15 cellular contexts compared by ENCODE assay signal in the genomic region with DNA sequence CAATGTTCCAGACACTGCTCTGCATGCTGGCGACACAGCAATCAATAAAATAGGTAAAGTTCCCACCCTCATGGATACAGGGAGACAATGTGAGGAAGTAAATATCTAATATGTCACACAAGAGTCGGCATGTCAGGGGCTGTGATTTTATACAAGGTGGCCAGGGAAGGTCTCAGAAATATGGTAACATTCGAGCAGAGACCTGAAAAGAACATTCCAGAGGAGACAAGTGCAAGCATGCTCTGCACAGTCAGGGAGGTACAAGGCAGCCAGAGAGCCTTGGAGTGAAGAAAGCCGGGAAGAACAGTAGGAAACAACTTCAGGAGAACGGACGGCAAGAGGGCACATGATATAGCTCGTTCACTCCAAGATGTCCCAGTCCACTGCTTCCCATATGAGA.
DNase-seq lines count a peak whose midpoint lies in the region; ATAC-seq and TF ChIP-seq lines count a peak whose summit lies in the region.
"Had no signal": no experiment of that assay in that cellular context is flagged by ENCODE, and none has a peak within 500 bp of the region (broad histone marks: within the 10 kb centered on the region; RNA-seq: fewer than 3 reads in every experiment).

No MANE protein-coding gene starts in this region.

- H3K27me3 ChIP-seq in breast epithelium (no peaks in the 10 kb centered on the region), foreskin keratinocyte (no peaks in the 10 kb centered on the region), psoas muscle (ENCODE audit: insufficient read depth in 3 of 3, low read length in 2 of 3) (no peaks in the 10 kb centered on the region)

- no TSS peak for BruUV-seq in MCF 10A (replicated peaks; lab: Mats Ljungman, UMichigan)

- H3K4me1 ChIP-seq in breast epithelium: no peaks in the 10 kb centered on the region
- peaks cover 8% of the 10 kb centered on the region for H3K4me1 ChIP-seq in foreskin keratinocyte
- H3K4me1 ChIP-seq in psoas muscle: peaks cover 30% of the 10 kb centered on the region

- no peak overlapping the region for H3K4me3 ChIP-seq in breast epithelium
- H3K4me3 ChIP-seq in psoas muscle: no peak overlapping the region

- ATAC-seq in foreskin keratinocyte (peak; percentile 69), psoas muscle (no peak)
- ATAC-seq: HepG2 had no signal

- no peak overlapping the region for H3K27ac ChIP-seq in breast epithelium
- H3K27ac ChIP-seq in foreskin keratinocyte: no peak overlapping the region
- peak overlapping the region; percentile 90 for H3K27ac ChIP-seq in psoas muscle
- H3K27ac ChIP-seq: 22Rv1 had no signal

- POLR2A ChIA-PET in MCF 10A (lab: Yijun Ruan, JAX): interaction anchor here (0.6 to 1.3 kb wide), 5 partner anchors 9 to 389 kb away, joined by 3 to 4 read pairs (median 3); no protein-coding TSS in a partner anchor

- intact Hi-C loops in MCF 10A (cut with micrococcal nuclease) (loop anchor here (2.0 kb wide), 1 partner anchor 21 kb away; no protein-coding TSS in a partner anchor), breast epithelium (cut with DNase I; ENCODE audit: low total_unique reads) (no loop called here), psoas muscle (cut with DNase I) (loop anchor here (5.0 to 10.0 kb wide), 2 partner anchors 49 to 89 kb away; a partner anchor contains a TSS)

- no peak for TF ChIP-seq POLR2A in breast epithelium (IDR thresholded peaks at IDR 0.05)

- peak overlapping the region; percentile 47 for H3K27ac Mint-ChIP-seq in MCF 10A (ENCODE audit: low read depth, unreplicated experiment)
- H3K27ac Mint-ChIP-seq: CD8-positive, alpha-beta memory T cell; HFFc6 had no signal

- TF ChIP-seq CTCF in MCF 10A (IDR thresholded peaks at IDR 0.05; ENCODE audit: unreplicated experiment) (no peak), breast epithelium (IDR thresholded peaks at IDR 0.05) (no peak), foreskin keratinocyte (conservative IDR thresholded peaks at IDR 0.05) (no peak), psoas muscle (IDR thresholded peaks at IDR 0.05) (no peak)

- H3K9me3 ChIP-seq in breast epithelium (no peaks in the 10 kb centered on the region), psoas muscle (peaks cover 3% of the 10 kb centered on the region)
- H3K9me3 ChIP-seq: Caco-2 had no signal

- no peaks in the 10 kb centered on the region for H3K36me3 Mint-ChIP-seq in MCF 10A (ENCODE audit: insufficient read depth, unreplicated experiment)
- H3K36me3 Mint-ChIP-seq: CD8-positive, alpha-beta memory T cell had no signal

- peaks cover 13% of the 10 kb centered on the region for H3K4me1 Mint-ChIP-seq in MCF 10A (ENCODE audit: insufficient read depth, unreplicated experiment)
- H3K4me1 Mint-ChIP-seq: CD8-positive, alpha-beta memory T cell had no signal

- WGBS in psoas muscle, 3 donors: 39 to 63% (median 42%) methylated on average over 7 of the region's 7 CpGs

- CTCF ChIA-PET in MCF 10A (lab: Yijun Ruan, JAX): interaction anchor here (0.6 to 1.3 kb wide), 3 partner anchors 10 to 245 kb away, joined by 3 read pairs; no protein-coding TSS in a partner anchor

- H3K9me3 Mint-ChIP-seq in MCF 10A (ENCODE audit: unreplicated experiment): no peaks in the 10 kb centered on the region
- H3K9me3 Mint-ChIP-seq: HFFc6 had no signal

- DNase-seq in MCF 10A (ENCODE audit: unreplicated experiment) (no peak), breast epithelium (ENCODE audit: low spot score in 2 of 2) (no peak), foreskin keratinocyte (peak; percentile 49 to 62), psoas muscle (no peak), NCI-H2171 treated with DMSO at 0.1 percent for 48 hours (lab: John Stamatoyannopoulos, UW) (no peak), RPMI8226 (no peak), NCI-H2227 treated with DMSO at 0.1 percent for 48 hours (lab: John Stamatoyannopoulos, UW) (no peak)
- DNase-seq: Caco-2; CD8-positive, alpha-beta memory T cell; DMS53; GF-D8; HCEC 1CT; HFFc6 had no signal

- H3K4me3 Mint-ChIP-seq in MCF 10A (ENCODE audit: unreplicated experiment): no peak overlapping the region
- H3K4me3 Mint-ChIP-seq: CD8-positive, alpha-beta memory T cell; HFFc6 had no signal

- H3K27me3 Mint-ChIP-seq in MCF 10A (ENCODE audit: insufficient read depth, unreplicated experiment): no peaks in the 10 kb centered on the region
- H3K27me3 Mint-ChIP-seq: CD8-positive, alpha-beta memory T cell had no signal

- H3K36me3 ChIP-seq in breast epithelium: no peaks in the 10 kb centered on the region
- H3K36me3 ChIP-seq in psoas muscle (ENCODE audit: insufficient read depth in 1 of 2, low read depth in 1 of 2): no peaks in the 10 kb centered on the region

Comparison
In these comparisons a context has a peak if more than half of its experiments do, and no peak if none do; other contexts are left out.
1. DNase-seq: peak in foreskin keratinocyte (2 of 2); none in MCF 10A (single experiment), breast epithelium (0 of 2), psoas muscle (0 of 2), NCI-H2171 treated with DMSO at 0.1 percent for 48 hours (single experiment), RPMI8226 (single experiment) and NCI-H2227 treated with DMSO at 0.1 percent for 48 hours (single experiment).